In genomic region chr6:16521528-16521927, GRCh38 we compare ENCODE assay signal across 29 cellular contexts.
"Had no signal": no experiment of that assay in that cellular context is flagged by ENCODE, and none has a peak within 500 bp of the region (broad histone marks: within the 10 kb centered on the region; RNA-seq: fewer than 3 reads in every experiment).

No MANE protein-coding gene starts in this region.

- H3K27ac ChIP-seq: body of pancreas, breast epithelium, cardiac muscle cell, colonic mucosa, epithelial cell of prostate, esophagus squamous epithelium, heart left ventricle, WERI-Rb-1 had no signal

- DNase-seq: activated B cell treated with CpG ODN at 0.5 μM for 24 hours; activated CD4-positive, alpha-beta T cell treated with anti-CD3 and anti-CD28 coated beads for 48 hours; activated CD4-positive, alpha-beta T cell treated with anti-CD3 and anti-CD28 coated beads, Interleukin-2, amount 50 U/mL, for 1 hour; activated CD4-positive, alpha-beta T cell treated with anti-CD3 and anti-CD28 coated beads, Interleukin-2, amount 50 U/mL, for 48 hours; activated CD8-positive, alpha-beta memory T cell treated with anti-CD3 and anti-CD28 coated beads for 24 hours; activated CD8-positive, alpha-beta T cell treated with anti-CD3 and anti-CD28 coated beads for 36 hours; activated effector memory CD4-positive, alpha-beta T cell treated with Interleukin-2 at 50 U/mL for 16 hours; activated gamma-delta T cell treated with Interleukin-2 at 50 U/mL for 16 hours; activated naive CD4-positive, alpha-beta T cell treated with anti-CD3 and anti-CD28 coated beads, Interleukin-2, amount 50 U/mL, for 16 hours; activated naive CD4-positive, alpha-beta T cell treated with Interleukin-2 at 50 U/mL for 16 hours; activated T-cell treated with anti-CD3 and anti-CD28 coated beads, Interleukin-2, amount 50 U/mL, for 4 hours; amniotic stem cell; aorta; body of pancreas; central memory CD4-positive, alpha-beta T cell; cerebellar nuclear complex; colonic mucosa; effector CD8-positive, alpha-beta T cell; esophagus squamous epithelium; glutamatergic neuron; heart left ventricle; T-helper 17 cell; T1000; WERI-Rb-1 had no signal

- H3K36me3 ChIP-seq: breast epithelium, colonic mucosa, WERI-Rb-1 had no signal

- H3K4me1 ChIP-seq: breast epithelium, colonic mucosa had no signal

- ATAC-seq: activated CD4-positive, CD25-positive, alpha-beta regulatory T cell treated with anti-CD3 and anti-CD28 coated beads, Interleukin-2, amount 50 U/mL, for 24 hours; activated CD8-positive, alpha-beta T cell treated with anti-CD3 and anti-CD28 coated beads for 36 hours; activated T-cell treated with anti-CD3 and anti-CD28 coated beads, Interleukin-2, amount 50 U/mL, for 4 hours; activated T-helper 17 cell treated with anti-CD3 and anti-CD28 coated beads, Interleukin-2, amount 50 U/mL, for 72 hours; body of pancreas; heart left ventricle; T-helper 17 cell had no signal

- H3K27me3 ChIP-seq: body of pancreas, breast epithelium, cardiac muscle cell, colonic mucosa, esophagus squamous epithelium, heart left ventricle had no signal

- H3K4me3 ChIP-seq: body of pancreas, breast epithelium, cardiac muscle cell, colonic mucosa, esophagus squamous epithelium, heart left ventricle had no signal

- H3K9me3 ChIP-seq: body of pancreas, breast epithelium, colonic mucosa, esophagus squamous epithelium, heart left ventricle had no signal
